Comparison of ENCODE assay signal across 10 cellular contexts in the genomic region with DNA sequence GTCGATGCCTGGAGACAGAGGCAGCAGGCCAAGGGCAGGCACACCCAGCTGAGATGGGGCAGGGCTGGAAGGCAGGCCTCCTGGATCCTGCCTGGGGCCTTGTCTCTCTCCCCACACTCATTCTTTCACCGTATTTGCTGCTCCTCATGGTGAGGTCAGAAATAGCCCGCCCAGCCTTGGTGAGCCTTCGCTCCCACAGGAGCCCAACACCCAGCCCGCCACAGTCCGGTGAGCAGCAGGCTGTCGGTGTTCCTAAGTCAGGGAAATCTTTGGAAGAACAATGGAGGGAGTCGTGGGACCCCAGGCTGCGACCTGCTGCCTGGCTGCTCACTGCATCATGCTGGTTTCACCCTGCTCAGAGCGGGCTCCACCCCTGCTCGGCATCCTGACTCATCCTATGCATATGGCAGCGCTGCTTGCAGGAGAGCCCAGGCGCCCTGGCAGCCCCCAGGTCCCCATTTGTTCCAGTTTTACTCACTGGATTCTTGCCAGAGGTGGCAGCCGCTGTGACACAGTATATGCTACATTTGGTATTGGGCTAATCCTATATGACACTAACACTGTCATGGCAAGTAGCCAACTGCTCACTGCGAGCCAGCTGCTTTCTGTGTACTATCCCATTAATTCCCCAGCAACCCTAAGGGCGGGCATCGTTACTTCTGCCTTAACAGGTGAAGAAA. TPM values are rescaled to one million over a fixed set of nuclear protein-coding genes. Genes with fewer than 3 reads are reported as not detected.
DNase-seq lines count a peak whose midpoint lies in the region; FAIRE-seq and TF ChIP-seq lines count a peak whose summit lies in the region.
"Had no signal": no experiment of that assay in that cellular context is flagged by ENCODE, and none has a peak within 500 bp of the region (broad histone marks: within the 10 kb centered on the region; RNA-seq: fewer than 3 reads in every experiment).

No MANE protein-coding gene starts in this region.

- H3K4me3 Mint-ChIP-seq in dendritic cell treated with granulocyte-macrophage colony-stimulating factor and Interleukin-4, amounts not matched to agents 40 ng/mL and 50 ng/mL, for 4 days: no peak overlapping the region
- no peak overlapping the region for H3K4me3 Mint-ChIP-seq in mesothelial cell of epicardium
- H3K4me3 Mint-ChIP-seq: IgD-negative memory B cell had no signal

- DNase-seq in EH (ENCODE audit: low read depth): peak; percentile 37
- peak; percentile 97 for DNase-seq in NCI-H2081 treated with DMSO at 0.1 percent for 48 hours (lab: John Stamatoyannopoulos, UW)
- DNase-seq in renal cortical epithelial cell (ENCODE audit: low read depth): peak; percentile 97
- DNase-seq in mesothelial cell of epicardium (ENCODE audit: low spot score in 2 of 2, unreplicated experiment in 2 of 2): no peak
- DNase-seq in H54 (ENCODE audit: insufficient read length, low spot score): no peak
- no peak for DNase-seq in globus pallidus (ENCODE audit: low spot score)
- DNase-seq in D721Med (ENCODE audit: insufficient read length, low spot score): no peak
- DNase-seq: heart right ventricle had no signal

- TF ChIP-seq CTCF in mesothelial cell of epicardium (IDR thresholded peaks at IDR 0.05; ENCODE audit: unreplicated experiment) (no peak), D721Med (IDR thresholded peaks at IDR 0.05; ENCODE audit: insufficient read depth, missing control alignments) (no peak)

- intact Hi-C loops in dendritic cell treated with granulocyte-macrophage colony-stimulating factor and Interleukin-4, amounts not matched to agents 40 ng/mL and 50 ng/mL, for 4 days (cut with micrococcal nuclease): no loop called here

- no peaks in the 10 kb centered on the region for H3K27me3 Mint-ChIP-seq in dendritic cell treated with granulocyte-macrophage colony-stimulating factor and Interleukin-4, amounts not matched to agents 40 ng/mL and 50 ng/mL, for 4 days
- H3K27me3 Mint-ChIP-seq in mesothelial cell of epicardium (ENCODE audit: low read depth): no peaks in the 10 kb centered on the region
- H3K27me3 Mint-ChIP-seq: IgD-negative memory B cell had no signal

- peaks cover 6% of the 10 kb centered on the region for H3K4me1 Mint-ChIP-seq in dendritic cell treated with granulocyte-macrophage colony-stimulating factor and Interleukin-4, amounts not matched to agents 40 ng/mL and 50 ng/mL, for 4 days (ENCODE audit: low read depth)
- peaks cover 4% of the 10 kb centered on the region for H3K4me1 Mint-ChIP-seq in mesothelial cell of epicardium

- peaks cover 96% of the 10 kb centered on the region for H3K36me3 Mint-ChIP-seq in dendritic cell treated with granulocyte-macrophage colony-stimulating factor and Interleukin-4, amounts not matched to agents 40 ng/mL and 50 ng/mL, for 4 days (ENCODE audit: low read depth)
- H3K36me3 Mint-ChIP-seq in mesothelial cell of epicardium: peaks cover 33% of the 10 kb centered on the region

- H3K27ac Mint-ChIP-seq in dendritic cell treated with granulocyte-macrophage colony-stimulating factor and Interleukin-4, amounts not matched to agents 40 ng/mL and 50 ng/mL, for 4 days: peak overlapping the region; percentile 5
- H3K27ac Mint-ChIP-seq in mesothelial cell of epicardium: no peak overlapping the region

- no peaks in the 10 kb centered on the region for H3K9me3 Mint-ChIP-seq in dendritic cell treated with granulocyte-macrophage colony-stimulating factor and Interleukin-4, amounts not matched to agents 40 ng/mL and 50 ng/mL, for 4 days
- no peaks in the 10 kb centered on the region for H3K9me3 Mint-ChIP-seq in mesothelial cell of epicardium
- H3K9me3 Mint-ChIP-seq: IgD-negative memory B cell had no signal

- TF ChIP-seq POLR2A in H54 (IDR thresholded peaks at IDR 0.05; ENCODE audit: low read depth, low read length): no peak

- FAIRE-seq in H54 (lab: Jason Lieb, UNC) (no peak), D721Med (lab: Jason Lieb, UNC) (no peak)

RNA-seq across cellular contexts. Expression of a gene that starts 53.2 kb away (rescaled TPM):
- total RNA-seq in renal cortical epithelial cell (58.7 and 69.8 TPM in 2 replicates), mesothelial cell of epicardium (44.7 to 47.1 TPM (median 44.8 TPM) in 3 replicates)

Comparison
In these comparisons a context has a peak if more than half of its experiments do, and no peak if none do; other contexts are left out.
1. DNase-seq: peak in EH (single experiment), NCI-H2081 treated with DMSO at 0.1 percent for 48 hours (single experiment) and renal cortical epithelial cell (single experiment); none in mesothelial cell of epicardium (0 of 2), H54 (single experiment), globus pallidus (single experiment) and D721Med (single experiment).